In the genomic region with DNA sequence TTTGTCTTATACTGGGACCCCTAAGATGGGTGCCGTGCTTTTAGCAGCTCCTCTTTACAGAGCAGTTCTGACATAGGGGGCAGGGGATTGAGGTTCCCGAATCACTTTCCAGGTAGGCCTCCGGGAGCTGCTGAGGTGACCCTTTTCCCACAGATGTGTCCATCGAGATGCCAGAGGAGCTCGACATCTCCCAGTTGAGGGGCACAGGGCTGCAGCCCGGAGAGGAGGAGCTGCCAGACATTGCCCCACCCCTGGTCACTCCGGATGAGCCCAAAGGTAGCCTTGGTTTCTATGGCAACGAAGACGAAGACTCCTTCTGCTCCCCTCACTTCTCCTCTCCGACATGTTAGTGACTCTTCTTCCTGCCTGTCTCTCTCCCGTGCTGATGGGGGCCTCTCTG, we compare ENCODE assay signal across 17 cellular contexts. TPM values are rescaled to one million over a fixed set of nuclear protein-coding genes. Genes with fewer than 3 reads are reported as not detected.
"Had no signal": no experiment of that assay in that cellular context is flagged by ENCODE, and none has a peak within 500 bp of the region (broad histone marks: within the 10 kb centered on the region; RNA-seq: fewer than 3 reads in every experiment).

No MANE protein-coding gene starts in this region.

- H3K9me3 ChIP-seq: esophagus muscularis mucosa, gastrocnemius medialis, heart right ventricle, left ventricle myocardium inferior, lower lobe of right lung had no signal

- H3K9me3 Mint-ChIP-seq: memory B cell, mesothelial cell of epicardium, nephron had no signal

- FAIRE-seq: endometrium, islet of Langerhans had no signal

- ATAC-seq: gastrocnemius medialis, heart right ventricle, lower lobe of right lung, sciatic nerve had no signal

- H3K27ac ChIP-seq: epithelial cell of prostate, esophagus muscularis mucosa, gastrocnemius medialis, heart right ventricle, left ventricle myocardium inferior, lower lobe of right lung, skin epidermis had no signal

- H3K27me3 Mint-ChIP-seq: memory B cell had no signal

- H3K4me3 Mint-ChIP-seq: memory B cell, mesothelial cell of epicardium had no signal

- H3K4me3 ChIP-seq: esophagus muscularis mucosa, gastrocnemius medialis, heart right ventricle, left ventricle myocardium inferior, lower lobe of right lung, skin epidermis had no signal

- H3K27ac Mint-ChIP-seq: memory B cell, mesothelial cell of epicardium, nephron had no signal

- DNase-seq: effector memory CD4-positive, alpha-beta T cell; gastrocnemius medialis; heart right ventricle; hypothalamus; left ventricle myocardium inferior; lower lobe of right lung; stimulated activated naive CD4-positive, alpha-beta T cell; trophoblast cell had no signal

RNA-seq across cellular contexts. Expression of a gene that starts 22.3 kb away (rescaled TPM):
- total RNA-seq: gastrocnemius medialis had no signal
